In genomic region chr5:43604699-43605098, GRCh38 we compare ENCODE assay signal across 13 cellular contexts. TPM values are rescaled to one million over a fixed set of nuclear protein-coding genes. Genes with fewer than 3 reads are reported as not detected.
DNase-seq lines count a peak whose midpoint lies in the region; ATAC-seq and TF ChIP-seq lines count a peak whose summit lies in the region.
"Had no signal": no experiment of that assay in that cellular context is flagged by ENCODE, and none has a peak within 500 bp of the region (broad histone marks: within the 10 kb centered on the region; RNA-seq: fewer than 3 reads in every experiment).

No MANE protein-coding gene starts in this region.

- ATAC-seq in right cardiac atrium = no peak
- no peak for ATAC-seq in left cardiac atrium
- ATAC-seq in activated T-helper 17 cell treated with anti-CD3 and anti-CD28 coated beads, Interleukin-2, amount 50 U/mL, for 72 hours (replicated peaks) = no peak
- ATAC-seq in naive B cell (ENCODE audit: low read depth in 2 of 2) = no peak
- no peak for ATAC-seq in upper lobe of right lung

- peaks cover 9% of the 10 kb centered on the region for H3K36me3 ChIP-seq in upper lobe of right lung

- H3K4me1 ChIP-seq in right cardiac atrium (ENCODE audit: control insufficient read depth, insufficient read depth, low read length) (peaks cover 1% of the 10 kb centered on the region), upper lobe of right lung (peaks cover 20% of the 10 kb centered on the region)
- H3K4me1 ChIP-seq: Caco-2 had no signal

- peak overlapping the region; percentile 94 for H3K4me3 Mint-ChIP-seq in activated T-helper 17 cell treated with anti-CD3 and anti-CD28 coated beads, Interleukin-2, amount 50 U/mL, for 72 hours
- H3K4me3 Mint-ChIP-seq in naive B cell = peak overlapping the region in 6 of 8 donors; percentile 37 to 99 (median 94)

- no peaks in the 10 kb centered on the region for H3K9me3 Mint-ChIP-seq in activated T-helper 17 cell treated with anti-CD3 and anti-CD28 coated beads, Interleukin-2, amount 50 U/mL, for 72 hours
- H3K9me3 Mint-ChIP-seq in naive B cell = no peaks in the 10 kb centered on the region

- peaks cover 49% of the 10 kb centered on the region for H3K36me3 Mint-ChIP-seq in activated T-helper 17 cell treated with anti-CD3 and anti-CD28 coated beads, Interleukin-2, amount 50 U/mL, for 72 hours (ENCODE audit: low read depth)
- peaks cover 0 to 8% of the 10 kb centered on the region in 2 donors for H3K36me3 Mint-ChIP-seq in naive B cell

- H3K9me3 ChIP-seq in right cardiac atrium (ENCODE audit: control insufficient read depth, low read length) (no peaks in the 10 kb centered on the region), upper lobe of right lung (no peaks in the 10 kb centered on the region)
- H3K9me3 ChIP-seq: Caco-2, SJSA1, suprapubic skin had no signal

- no peak for TF ChIP-seq CTCF in upper lobe of right lung (IDR thresholded peaks at IDR 0.05)

- in situ Hi-C loops in G401 (cut with HindIII; ENCODE audit: low sequenced_read_pairs) (no loop called here), ACHN (cut with HindIII; ENCODE audit: low pct_ligation_motif_present, low pct_unique_long_range_greater_than_20kb, low sequenced_read_pairs) (no loop called here)

- H3K27me3 ChIP-seq in right cardiac atrium (ENCODE audit: control insufficient read depth, insufficient read depth) = no peaks in the 10 kb centered on the region
- H3K27me3 ChIP-seq in upper lobe of right lung = no peaks in the 10 kb centered on the region
- H3K27me3 ChIP-seq: SJSA1, suprapubic skin had no signal

- no peaks in the 10 kb centered on the region for H3K27me3 Mint-ChIP-seq in activated T-helper 17 cell treated with anti-CD3 and anti-CD28 coated beads, Interleukin-2, amount 50 U/mL, for 72 hours
- H3K27me3 Mint-ChIP-seq in naive B cell = no peaks in the 10 kb centered on the region

- H3K27ac ChIP-seq in right cardiac atrium (ENCODE audit: low read length) (peak overlapping the region; percentile 90), upper lobe of right lung (peak overlapping the region; percentile 88)

- 91% methylated on average over 4 of the region's 4 CpGs for WGBS in right cardiac atrium

- DNase-seq in right cardiac atrium = no peak
- no peak for DNase-seq in left cardiac atrium
- DNase-seq in naive B cell = no peak
- no peak for DNase-seq in upper lobe of right lung
- DNase-seq in midbrain (lab: John Stamatoyannopoulos, UW) = no peak
- DNase-seq in G401 (ENCODE audit: low spot score) = no peak
- no peak for DNase-seq in ACHN
- DNase-seq: Caco-2, cerebellar nuclear complex, NCI-H2171 had no signal

- intact Hi-C loops in right cardiac atrium (cut with DNase I) = loop anchor here in 3 of 4 donors (5.0 to 10.0 kb wide), 3 partner anchors 47 to 52 kb away; partner anchors contain the start of gene PAIP1 (in 2 of the 3)
- intact Hi-C loops in left cardiac atrium (cut with DNase I) = loop anchor here in 1 of 2 donors (5.0 kb wide), 1 partner anchor 47 kb away; the partner anchor contains the start of gene PAIP1
- intact Hi-C loops in upper lobe of right lung (cut with DNase I) = no loop called here

- H3K4me3 ChIP-seq in right cardiac atrium (ENCODE audit: low read length) = peak overlapping the region; percentile 68
- no peak overlapping the region for H3K4me3 ChIP-seq in upper lobe of right lung

- H3K27ac Mint-ChIP-seq in activated T-helper 17 cell treated with anti-CD3 and anti-CD28 coated beads, Interleukin-2, amount 50 U/mL, for 72 hours = no peak overlapping the region
- peak overlapping the region in 3 of 6 donors; percentile 95 to 98 (median 96) for H3K27ac Mint-ChIP-seq in naive B cell

- H3K4me1 Mint-ChIP-seq in activated T-helper 17 cell treated with anti-CD3 and anti-CD28 coated beads, Interleukin-2, amount 50 U/mL, for 72 hours = peaks cover 18% of the 10 kb centered on the region
- peaks cover 32 to 54% (median 50%) of the 10 kb centered on the region in 3 donors for H3K4me1 Mint-ChIP-seq in naive B cell

RNA-seq across cellular contexts. Expression of gene NNT, which starts 1.7 kb away (rescaled TPM):
- total RNA-seq in right cardiac atrium (100 to 1,000 TPM; 371 to 421 (median 408) TPM), left cardiac atrium (100 to 1,000 TPM; 323 to 422 TPM), upper lobe of right lung (67.7 TPM)
- polyA plus RNA-seq in right cardiac atrium (174 TPM), naive B cell (ENCODE audit: low read depth in 6 of 6) (10 to 100 TPM; 41.8 to 60.7 (median 45.8) TPM)
- 10 to 100 TPM; 87.5 to 97.2 TPM for total RNA-seq in activated T-helper 17 cell treated with anti-CD3 and anti-CD28 coated beads, Interleukin-2, amount 50 U/mL, for 72 hours
- total RNA-seq in G401 (2014; rRNA removed; shearing (Covaris generic)) = 13.4 and 18.1 TPM in 2 replicates

RNA-seq across cellular contexts. Expression of gene PAIP1, which starts 47.8 kb away (rescaled TPM):
- total RNA-seq in right cardiac atrium (100 to 1,000 TPM in 2 of 4 donors, 10 to 100 TPM in 2; 84.2 to 108 (median 101) TPM), left cardiac atrium (10 to 100 TPM; 80.6 to 91.8 TPM), upper lobe of right lung (82.3 TPM)
- polyA plus RNA-seq in right cardiac atrium (68.4 TPM), naive B cell (ENCODE audit: low read depth in 6 of 6) (10 to 100 TPM; 42.2 to 73.4 (median 50.0) TPM)
- total RNA-seq in activated T-helper 17 cell treated with anti-CD3 and anti-CD28 coated beads, Interleukin-2, amount 50 U/mL, for 72 hours = 10 to 100 TPM; 28.3 to 43.6 TPM
- 119 and 135 TPM in 2 replicates for total RNA-seq in G401 (2014; rRNA removed; shearing (Covaris generic))
